ENCODE assay signal across 13 cellular contexts in genomic region chr17:2064147-2064489, GRCh38. TPM values are rescaled to one million over a fixed set of nuclear protein-coding genes. Genes with fewer than 3 reads are reported as not detected.
DNase-seq lines count a peak whose midpoint lies in the region; ATAC-seq and TF ChIP-seq lines count a peak whose summit lies in the region.
"Had no signal": no experiment of that assay in that cellular context is flagged by ENCODE, and none has a peak within 500 bp of the region (broad histone marks: within the 10 kb centered on the region; RNA-seq: fewer than 3 reads in every experiment).

No MANE protein-coding gene starts in this region.

- H3K4me3 Mint-ChIP-seq in CD8-positive, alpha-beta memory T cell: peak overlapping the region in 1 of 7 donors; percentile 53
- peak overlapping the region; percentile 31 for H3K4me3 Mint-ChIP-seq in glutamatergic neuron (ENCODE audit: unreplicated experiment)

- no peak overlapping the region for H2AK5ac ChIP-seq in neuronal stem cell (ENCODE audit: low read depth, low read length)

- H3K27ac ChIP-seq in CD8-positive, alpha-beta memory T cell (ENCODE audit: low read depth, low read length): no peak overlapping the region
- H3K27ac ChIP-seq in SK-N-MC (0 out of 2 replicates have a peak overlapping the region, but pooled peaks have one; percentile 13), gastrocnemius medialis (peak overlapping the region; percentile 68 to 82 (median 74)), neuronal stem cell (replicated peaks; ENCODE audit: low read length) (no peak overlapping the region)
- H3K27ac ChIP-seq: foreskin keratinocyte had no signal

- H3K9me3 ChIP-seq in CD8-positive, alpha-beta memory T cell (ENCODE audit: low read length): no peaks in the 10 kb centered on the region
- H3K9me3 ChIP-seq in SK-N-MC (ENCODE audit: low read depth, low read length): no peaks in the 10 kb centered on the region
- no peaks in the 10 kb centered on the region for H3K9me3 ChIP-seq in gastrocnemius medialis
- H3K9me3 ChIP-seq in neuronal stem cell (replicated peaks in 1 of 2; ENCODE audit: control insufficient read depth in 2 of 2, insufficient read depth in 1 of 2, low read depth in 1 of 2, low read length in 2 of 2): peaks cover 0 to 2% of the 10 kb centered on the region in 2 donors

- CTCF ChIA-PET in CD8-positive, alpha-beta memory T cell (lab: Charles Lee): interaction anchor here (1.0 to 5.2 kb wide), 5 partner anchors 10 to 181 kb away, joined by 3 to 23 read pairs (median 3); no protein-coding TSS in a partner anchor

- no peak overlapping the region for H2AFZ ChIP-seq in neuronal stem cell (ENCODE audit: low read length)

- H3K23ac ChIP-seq in neuronal stem cell (ENCODE audit: low read depth, low read length, poor library complexity): no peak overlapping the region

- H3K36me3 Mint-ChIP-seq in CD8-positive, alpha-beta memory T cell: peaks cover 0 to 80% (median 8%) of the 10 kb centered on the region in 3 donors
- H3K36me3 Mint-ChIP-seq in glutamatergic neuron (ENCODE audit: unreplicated experiment): no peaks in the 10 kb centered on the region

- H3K36me3 ChIP-seq in CD8-positive, alpha-beta memory T cell (ENCODE audit: insufficient read depth, low read length): peaks cover 21% of the 10 kb centered on the region
- H3K36me3 ChIP-seq in SK-N-MC (ENCODE audit: insufficient read depth, low read length) (no peaks in the 10 kb centered on the region; the same call in 1 of the 2 replicates), gastrocnemius medialis (peaks cover 0 to 25% of the 10 kb centered on the region in 2 donors), neuronal stem cell (replicated peaks in 1 of 2; ENCODE audit: control insufficient read depth in 2 of 2, insufficient read depth in 2 of 2, low read length in 2 of 2) (peaks cover 30 to 87% of the 10 kb centered on the region in 2 donors)

- TF ChIP-seq CTCF in glutamatergic neuron (IDR thresholded peaks at IDR 0.05; ENCODE audit: partially characterized antibody, unreplicated experiment) (no peak), gastrocnemius medialis (IDR thresholded peaks at IDR 0.05 in 4 of 5, conservative IDR thresholded peaks at IDR 0.05 in 1 of 5) (no peak)

- peaks cover 0 to 5% of the 10 kb centered on the region in 2 donors for H3K27me3 Mint-ChIP-seq in CD8-positive, alpha-beta memory T cell
- H3K27me3 Mint-ChIP-seq in glutamatergic neuron (ENCODE audit: unreplicated experiment): peaks cover 25% of the 10 kb centered on the region

- no CpG with 5 or more reads among the region's 5 CpGs for WGBS in neuronal stem cell (ENCODE audit: extremely low coverage in 2 of 2, insufficient read length in 2 of 2, insufficient replicate concordance in 1 of 2), 2 donors

- peaks cover 8% of the 10 kb centered on the region for H3K79me1 ChIP-seq in neuronal stem cell (ENCODE audit: low read depth, low read length)

- H3K9ac ChIP-seq in SK-N-MC (ENCODE audit: insufficient read length): no peak overlapping the region
- H3K9ac ChIP-seq in neuronal stem cell (ENCODE audit: low read depth, low read length, poor library complexity): no peak overlapping the region

- H3K4me3 ChIP-seq in CD8-positive, alpha-beta memory T cell (ENCODE audit: low read length): no peak overlapping the region
- H3K4me3 ChIP-seq in SK-N-MC: no peak overlapping the region
- no peak overlapping the region for H3K4me3 ChIP-seq in gastrocnemius medialis
- no peak overlapping the region for H3K4me3 ChIP-seq in neuronal stem cell (ENCODE audit: low read length in 2 of 2)

- POLR2A ChIA-PET in CD8-positive, alpha-beta memory T cell (lab: Charles Lee): interaction anchor here (0.6 to 1.1 kb wide), 2 partner anchors 8 to 17 kb away, joined by 3 read pairs; no protein-coding TSS in a partner anchor

- in situ Hi-C loops in gastrocnemius medialis (cut with MboI; ENCODE audit: low sequenced_read_pairs in 4 of 4): loop anchor here in 2 of 4 donors (5.0 to 10.0 kb wide), 2 partner anchors 181 to 183 kb away; no protein-coding TSS in a partner anchor

- H3K14ac ChIP-seq in neuronal stem cell (ENCODE audit: low read length): no peak overlapping the region

- H3K27me3 ChIP-seq in CD8-positive, alpha-beta memory T cell (ENCODE audit: insufficient read depth, low read length, poor library complexity, severe bottlenecking): no peaks in the 10 kb centered on the region
- H3K27me3 ChIP-seq in gastrocnemius medialis: no peaks in the 10 kb centered on the region
- H3K27me3 ChIP-seq in neuronal stem cell (ENCODE audit: control insufficient read depth in 3 of 3, insufficient read depth in 3 of 3, low read depth in 1 of 3, low read length in 3 of 3): peaks cover 0 to 21% (median 11%) of the 10 kb centered on the region in 3 experiments
- H3K27me3 ChIP-seq: foreskin keratinocyte had no signal

- H3K27ac Mint-ChIP-seq in CD8-positive, alpha-beta memory T cell: peak overlapping the region in 5 of 8 donors; percentile 51 to 89 (median 68)
- H3K27ac Mint-ChIP-seq in glutamatergic neuron (ENCODE audit: unreplicated experiment): no peak overlapping the region

- TF ChIP-seq POLR2A in gastrocnemius medialis (IDR thresholded peaks at IDR 0.05): no peak

- H4K91ac ChIP-seq in neuronal stem cell (ENCODE audit: low read depth, low read length, poor library complexity): no peak overlapping the region

- no peaks in the 10 kb centered on the region for H3K9me3 Mint-ChIP-seq in CD8-positive, alpha-beta memory T cell
- H3K9me3 Mint-ChIP-seq in glutamatergic neuron (ENCODE audit: unreplicated experiment): peaks cover 14% of the 10 kb centered on the region

- no peak for DNase-seq in CD8-positive, alpha-beta memory T cell
- DNase-seq in SK-N-MC (ENCODE audit: low read depth, low spot score) (no peak), glutamatergic neuron (no peak), gastrocnemius medialis (no peak), neuronal stem cell (ENCODE audit: low spot score) (no peak), Kasumi-1 (lab: John Stamatoyannopoulos, UW) (no peak), glomerular visceral epithelial cell (ENCODE audit: extremely low spot score) (no peak)
- no peak for DNase-seq in effector CD4-positive, alpha-beta T cell
- DNase-seq: Calu3; central memory CD4-positive, alpha-beta T cell; foreskin keratinocyte; NCI-H1436 had no signal

- intact Hi-C loops in gastrocnemius medialis (cut with DNase I; ENCODE audit: low total_unique reads): no loop called here

- H3K18ac ChIP-seq in neuronal stem cell (ENCODE audit: low read length): no peak overlapping the region

- H3K4me2 ChIP-seq in neuronal stem cell (ENCODE audit: insufficient read depth, low read length, poor library complexity, severe bottlenecking): no peak overlapping the region

- no peak overlapping the region for H3K4ac ChIP-seq in neuronal stem cell (ENCODE audit: low read length)

- H2BK15ac ChIP-seq in neuronal stem cell (ENCODE audit: low read length): no peak overlapping the region

- peaks cover 26 to 96% (median 38%) of the 10 kb centered on the region in 3 donors for H3K4me1 Mint-ChIP-seq in CD8-positive, alpha-beta memory T cell
- H3K4me1 Mint-ChIP-seq in glutamatergic neuron (ENCODE audit: low read depth, unreplicated experiment): peaks cover 29% of the 10 kb centered on the region

- no peak for ATAC-seq in gastrocnemius medialis

- no peak overlapping the region for H2BK120ac ChIP-seq in neuronal stem cell (ENCODE audit: low read depth, low read length)

- H3K4me1 ChIP-seq in CD8-positive, alpha-beta memory T cell (ENCODE audit: insufficient read depth, low read length): peaks cover 20% of the 10 kb centered on the region
- peaks cover 42 to 43% of the 10 kb centered on the region in 2 donors for H3K4me1 ChIP-seq in gastrocnemius medialis
- H3K4me1 ChIP-seq in neuronal stem cell (ENCODE audit: control insufficient read depth in 2 of 2, insufficient read depth in 1 of 2, low read depth in 1 of 2, low read length in 2 of 2): peaks cover 4 to 17% of the 10 kb centered on the region in 2 donors

- H4K8ac ChIP-seq in neuronal stem cell (ENCODE audit: low read depth, low read length): no peak overlapping the region

- no peak overlapping the region for H2BK12ac ChIP-seq in neuronal stem cell (ENCODE audit: low read length)

- H2BK5ac ChIP-seq in neuronal stem cell (ENCODE audit: low read length): no peak overlapping the region

RNA-seq across cellular contexts. Expression of gene HIC1, which starts 9.2 kb away (rescaled TPM):
- total RNA-seq in CD8-positive, alpha-beta memory T cell: 10 to 100 TPM; 39.5 to 42.7 TPM
- polyA plus RNA-seq in CD8-positive, alpha-beta memory T cell: 1.3 TPM
- total RNA-seq in glutamatergic neuron (ENCODE audit: unreplicated experiment): 2.5 TPM
- 1 to 10 TPM; 4.6 to 9.6 (median 6.9) TPM for total RNA-seq in gastrocnemius medialis
- 0.08 TPM for polyA plus RNA-seq in neuronal stem cell (2013, experiment 1 of 2)
- 0.04 TPM for polyA plus RNA-seq in neuronal stem cell (2013, experiment 2 of 2)

RNA-seq across cellular contexts. Expression of gene OVCA2, which starts 22.3 kb away (rescaled TPM):
- 10 to 100 TPM; 54.2 to 56.2 TPM for total RNA-seq in CD8-positive, alpha-beta memory T cell
- polyA plus RNA-seq in CD8-positive, alpha-beta memory T cell: 60.0 TPM
- 16.3 TPM for total RNA-seq in glutamatergic neuron (ENCODE audit: unreplicated experiment)
- 10 to 100 TPM; 12.6 to 50.2 (median 34.4) TPM for total RNA-seq in gastrocnemius medialis
- 13.9 TPM for polyA plus RNA-seq in neuronal stem cell (2013, experiment 1 of 2)
- polyA plus RNA-seq in neuronal stem cell (2013, experiment 2 of 2): 14.2 TPM

RNA-seq across cellular contexts. Expression of gene DPH1, which starts 34.2 kb away (rescaled TPM):
- total RNA-seq in CD8-positive, alpha-beta memory T cell: 10 to 100 TPM; 38.5 to 43.8 TPM
- polyA plus RNA-seq in CD8-positive, alpha-beta memory T cell: 33.2 TPM
- total RNA-seq in glutamatergic neuron (ENCODE audit: unreplicated experiment) (36.4 TPM), gastrocnemius medialis (10 to 100 TPM; 47.2 to 59.9 (median 57.7) TPM)
- polyA plus RNA-seq in neuronal stem cell (2013, experiment 1 of 2): 19.6 TPM
- 18.0 TPM for polyA plus RNA-seq in neuronal stem cell (2013, experiment 2 of 2)

RNA-seq across cellular contexts. Expression of gene RTN4RL1, which starts 39.0 kb away (rescaled TPM):
- total RNA-seq in CD8-positive, alpha-beta memory T cell: 1 to 10 TPM; 1.0 to 1.2 TPM
- polyA plus RNA-seq in CD8-positive, alpha-beta memory T cell: 0.32 TPM
- total RNA-seq in glutamatergic neuron (ENCODE audit: unreplicated experiment): 50.3 TPM
- total RNA-seq in gastrocnemius medialis: 1 to 10 TPM in 2 of 4 donors, under 1 TPM in 2; 0.31 to 1.7 (median 1.2) TPM
- 4.0 TPM for polyA plus RNA-seq in neuronal stem cell (2013, experiment 1 of 2)
- polyA plus RNA-seq in neuronal stem cell (2013, experiment 2 of 2): 3.9 TPM
- total RNA-seq: Calu3, HT-29 had no signal

Comparison
In these comparisons a context has a peak if more than half of its experiments do, and no peak if none do; other contexts are left out.
1. H3K27ac ChIP-seq: peak in SK-N-MC (single experiment) and gastrocnemius medialis (4 of 4); none in CD8-positive, alpha-beta memory T cell (single experiment) and neuronal stem cell (single experiment).